Comparison of ENCODE assay signal across 8 cellular contexts in genomic region chr15:48190932-48191573, GRCh38. TPM values are rescaled to one million over a fixed set of nuclear protein-coding genes. Genes with fewer than 3 reads are reported as not detected.
DNase-seq lines count a peak whose midpoint lies in the region; ATAC-seq, FAIRE-seq and TF ChIP-seq lines count a peak whose summit lies in the region.

No MANE protein-coding gene starts in this region.

- H2AFZ ChIP-seq in endothelial cell of umbilical vein (ENCODE audit: low read depth, low read length) = no peak overlapping the region

- H3K4me3 ChIP-seq in CD4-positive, CD25-positive, alpha-beta regulatory T cell (ENCODE audit: low read depth, low read length) = no peak overlapping the region
- H3K4me3 ChIP-seq in endothelial cell of umbilical vein (replicated peaks in 1 of 3; ENCODE audit: insufficient read depth in 1 of 3, low read depth in 1 of 3, low read length in 3 of 3) (no peak overlapping the region), testis (no peak overlapping the region)

- no peak overlapping the region for H3K4me2 ChIP-seq in endothelial cell of umbilical vein (ENCODE audit: insufficient read depth, low read length)

- dilution Hi-C loops in endothelial cell of umbilical vein (cut with MboI; ENCODE audit: extremely low pct_ligation_motif_present, low sequenced_read_pairs) = no loop called here

- H3K4me1 Mint-ChIP-seq in CD4-positive, CD25-positive, alpha-beta regulatory T cell = peaks cover 0 to 4% (median 1%) of the 10 kb centered on the region in 4 donors
- peaks cover 3% of the 10 kb centered on the region for H3K4me1 Mint-ChIP-seq in activated CD4-positive, alpha-beta T cell treated with anti-CD3 and anti-CD28 coated beads, Interleukin-2, amount 10 ng/mL, durations not matched to agents 7 days and 5 days

- no TSS peak for BruUV-seq in endothelial cell of umbilical vein (replicated peaks; lab: Mats Ljungman, UMichigan)

- intact Hi-C loops in endothelial cell of umbilical vein (cut with micrococcal nuclease) (no loop called here), testis (cut with DNase I; ENCODE audit: low total_unique reads) (no loop called here)

- peaks cover 28% of the 10 kb centered on the region for H3K27me3 Mint-ChIP-seq in CD4-positive, CD25-positive, alpha-beta regulatory T cell
- H3K27me3 Mint-ChIP-seq in activated CD4-positive, alpha-beta T cell treated with anti-CD3 and anti-CD28 coated beads, Interleukin-2, amount 10 ng/mL, durations not matched to agents 7 days and 5 days = peaks cover 34% of the 10 kb centered on the region

- ATAC-seq in CD4-positive, CD25-positive, alpha-beta regulatory T cell (ENCODE audit: low read depth in 2 of 2) = no peak
- no peak for ATAC-seq in GM19035 (IDR thresholded peaks at IDR 0.05; ENCODE audit: unreplicated experiment)

- peaks cover 0 to 7% (median 3%) of the 10 kb centered on the region in 7 donors for H3K9me3 Mint-ChIP-seq in CD4-positive, CD25-positive, alpha-beta regulatory T cell
- no peaks in the 10 kb centered on the region for H3K9me3 Mint-ChIP-seq in activated CD4-positive, alpha-beta T cell treated with anti-CD3 and anti-CD28 coated beads, Interleukin-2, amount 10 ng/mL, durations not matched to agents 7 days and 5 days

- no peak overlapping the region for H3K4me3 Mint-ChIP-seq in CD4-positive, CD25-positive, alpha-beta regulatory T cell
- no peak overlapping the region for H3K4me3 Mint-ChIP-seq in activated CD4-positive, alpha-beta T cell treated with anti-CD3 and anti-CD28 coated beads, Interleukin-2, amount 10 ng/mL, durations not matched to agents 7 days and 5 days

- 2 to 4% methylated on average over 15 of the region's 15 CpGs for WGBS in testis, 2 donors

- FAIRE-seq in HTR-8/SVneo (lab: Jason Lieb, UNC) (peak; percentile 42), endothelial cell of umbilical vein (lab: Jason Lieb, UNC) (peak; percentile 86)

- H3K4me1 ChIP-seq in CD4-positive, CD25-positive, alpha-beta regulatory T cell (ENCODE audit: control insufficient read depth, insufficient read depth, low read length, poor library complexity, severe bottlenecking) = no peaks in the 10 kb centered on the region
- H3K4me1 ChIP-seq in endothelial cell of umbilical vein (ENCODE audit: control insufficient read depth, extremely low read depth, insufficient read depth, low read length) (no peaks in the 10 kb centered on the region), testis (no peaks in the 10 kb centered on the region)

- CTCF ChIA-PET in activated CD4-positive, alpha-beta T cell treated with anti-CD3 and anti-CD28 coated beads, Interleukin-2, amount 10 ng/mL, durations not matched to agents 7 days and 5 days (lab: Charles Lee) = no interaction called here
- CTCF ChIA-PET in endothelial cell of umbilical vein (lab: Charles Lee) = no interaction called here

- no peak for TF ChIP-seq POLR2A in endothelial cell of umbilical vein (IDR thresholded peaks at IDR 0.05; ENCODE audit: low read depth, low read length)
- no peak for TF ChIP-seq POLR2A in testis (IDR thresholded peaks at IDR 0.05)

- DNase-seq in CD4-positive, CD25-positive, alpha-beta regulatory T cell = peak in 2 of 3 donors; percentile 6 to 24
- DNase-seq in HTR-8/SVneo (ENCODE audit: insufficient read length, low spot score) (peak; percentile 41), endothelial cell of umbilical vein (ENCODE audit: low read depth, low spot score) (peak; percentile 65), middle frontal gyrus (ENCODE audit: extremely low spot score, low spot score) (peak; percentile 46), testis (peak; percentile 78)
- DNase-seq in activated CD4-positive, alpha-beta T cell treated with anti-CD3 and anti-CD28 coated beads, Interleukin-2, amount 10 ng/mL, durations not matched to agents 7 days and 5 days = peak; percentile 70
- no peak for DNase-seq in NK-92 treated with Interleukin-12 subunit alpha and Interleukin-12 subunit beta, amount 100 ng/mL, for 24 hours (lab: John Stamatoyannopoulos, UW)

- H3K9me3 ChIP-seq in CD4-positive, CD25-positive, alpha-beta regulatory T cell (ENCODE audit: control insufficient read depth in 2 of 2, low read length in 2 of 2) = no peaks in the 10 kb centered on the region
- no peaks in the 10 kb centered on the region for H3K9me3 ChIP-seq in endothelial cell of umbilical vein (replicated peaks; ENCODE audit: control insufficient read depth, insufficient read depth, low read length)
- no peaks in the 10 kb centered on the region for H3K9me3 ChIP-seq in testis

- no peaks in the 10 kb centered on the region for H3K9me1 ChIP-seq in endothelial cell of umbilical vein (replicated peaks; ENCODE audit: control insufficient read depth, extremely low read depth, insufficient read depth, low read length)

- H3K27ac ChIP-seq in CD4-positive, CD25-positive, alpha-beta regulatory T cell (ENCODE audit: insufficient read depth, low read length, poor library complexity, severe bottlenecking) = no peak overlapping the region
- no peak overlapping the region for H3K27ac ChIP-seq in endothelial cell of umbilical vein (ENCODE audit: insufficient read depth, low read depth, low read length)
- no peak overlapping the region for H3K27ac ChIP-seq in testis

- no peaks in the 10 kb centered on the region for H4K20me1 ChIP-seq in endothelial cell of umbilical vein (replicated peaks; ENCODE audit: control insufficient read depth, extremely low read depth, insufficient read depth, low read length)

- POLR2A ChIA-PET in activated CD4-positive, alpha-beta T cell treated with anti-CD3 and anti-CD28 coated beads, Interleukin-2, amount 10 ng/mL, durations not matched to agents 7 days and 5 days (lab: Charles Lee) = no interaction called here
- POLR2A ChIA-PET in endothelial cell of umbilical vein (lab: Charles Lee) = no interaction called here

- no peaks in the 10 kb centered on the region for H3K36me3 Mint-ChIP-seq in CD4-positive, CD25-positive, alpha-beta regulatory T cell
- H3K36me3 Mint-ChIP-seq in activated CD4-positive, alpha-beta T cell treated with anti-CD3 and anti-CD28 coated beads, Interleukin-2, amount 10 ng/mL, durations not matched to agents 7 days and 5 days (ENCODE audit: low read depth) = no peaks in the 10 kb centered on the region

- TF ChIP-seq CTCF in endothelial cell of umbilical vein (IDR thresholded peaks at IDR 0.05; ENCODE audit: extremely low read depth in 1 of 2, insufficient read depth in 1 of 2, low read depth in 1 of 2, low read length in 2 of 2) (no peak), testis (IDR thresholded peaks at IDR 0.05) (no peak)

- no peaks in the 10 kb centered on the region for H3K79me2 ChIP-seq in endothelial cell of umbilical vein (ENCODE audit: control insufficient read depth, insufficient read depth, low read length)

- peaks cover 2% of the 10 kb centered on the region for H3K27me3 ChIP-seq in CD4-positive, CD25-positive, alpha-beta regulatory T cell (ENCODE audit: control insufficient read depth, insufficient read depth, low read length)
- H3K27me3 ChIP-seq in endothelial cell of umbilical vein (ENCODE audit: control insufficient read depth in 2 of 2, insufficient read depth in 2 of 2, low read length in 2 of 2) (peaks cover 10 to 44% of the 10 kb centered on the region in 2 experiments), testis (no peaks in the 10 kb centered on the region)

- no peak overlapping the region for H3K9ac ChIP-seq in endothelial cell of umbilical vein (replicated peaks; ENCODE audit: extremely low read depth, insufficient read depth, low read length)

- no peak overlapping the region for H3K27ac Mint-ChIP-seq in CD4-positive, CD25-positive, alpha-beta regulatory T cell
- peak overlapping the region; percentile 15 for H3K27ac Mint-ChIP-seq in activated CD4-positive, alpha-beta T cell treated with anti-CD3 and anti-CD28 coated beads, Interleukin-2, amount 10 ng/mL, durations not matched to agents 7 days and 5 days

- no peaks in the 10 kb centered on the region for H3K36me3 ChIP-seq in CD4-positive, CD25-positive, alpha-beta regulatory T cell (ENCODE audit: control insufficient read depth, insufficient read depth, low read length)
- H3K36me3 ChIP-seq in endothelial cell of umbilical vein (ENCODE audit: control insufficient read depth in 2 of 2, extremely low read depth in 1 of 2, insufficient read depth in 2 of 2, low read length in 2 of 2) = no peaks in the 10 kb centered on the region
- no peaks in the 10 kb centered on the region for H3K36me3 ChIP-seq in testis (ENCODE audit: low read depth, missing control alignments)

RNA-seq across cellular contexts. Expression of gene CTXN2, which starts 0.4 kb away (rescaled TPM):
- not detected for total RNA-seq in CD4-positive, CD25-positive, alpha-beta regulatory T cell
- not detected for polyA plus RNA-seq in CD4-positive, CD25-positive, alpha-beta regulatory T cell
- total RNA-seq in activated CD4-positive, alpha-beta T cell treated with anti-CD3 and anti-CD28 coated beads, Interleukin-2, amount 10 ng/mL, durations not matched to agents 7 days and 5 days = not detected
- total RNA-seq in endothelial cell of umbilical vein (0.14 TPM in 1 of 2 replicates, not detected in the other), testis (1 to 10 TPM in 1 of 2 donors, under 1 TPM in 1; 0.25 to 1.0 TPM)
- polyA plus RNA-seq in endothelial cell of umbilical vein (0.01 TPM in 1 of 2 replicates, not detected in the other), testis (ENCODE audit: insufficient read depth, low read depth, low replicate concordance) (1.6 TPM)
- polyA plus RNA-seq in endothelial cell of umbilical vein (2011; cell fraction: cytosol; rRNA removed) = not detected in 2 replicates
- polyA plus RNA-seq in endothelial cell of umbilical vein (2011; cell fraction: nucleus; rRNA removed) = not detected in 2 replicates
- not detected in 2 replicates for polyA plus RNA-seq in endothelial cell of umbilical vein (2012)
- polyA minus RNA-seq in endothelial cell of umbilical vein = not detected in 2 replicates
- polyA minus RNA-seq in endothelial cell of umbilical vein (2011; cell fraction: cytosol; rRNA and poly(A)+ RNA removed) = not detected
- polyA minus RNA-seq in endothelial cell of umbilical vein (2011; cell fraction: nucleus; rRNA and poly(A)+ RNA removed) = not detected in 2 replicates

RNA-seq across cellular contexts. Expression of gene MYEF2, which starts 13.0 kb away (rescaled TPM):
- 19.0 TPM for total RNA-seq in CD4-positive, CD25-positive, alpha-beta regulatory T cell
- 1 to 10 TPM; 1.5 to 2.8 (median 2.1) TPM for polyA plus RNA-seq in CD4-positive, CD25-positive, alpha-beta regulatory T cell
- total RNA-seq in activated CD4-positive, alpha-beta T cell treated with anti-CD3 and anti-CD28 coated beads, Interleukin-2, amount 10 ng/mL, durations not matched to agents 7 days and 5 days = 10 to 100 TPM; 23.3 to 25.2 TPM
- total RNA-seq in endothelial cell of umbilical vein (54.8 and 62.5 TPM in 2 replicates), testis (10 to 100 TPM; 69.9 to 93.8 TPM)
- polyA plus RNA-seq in endothelial cell of umbilical vein (9.4 and 11.6 TPM in 2 replicates), testis (ENCODE audit: insufficient read depth, low read depth, low replicate concordance) (69.3 TPM)
- 9.0 and 10.3 TPM in 2 replicates for polyA plus RNA-seq in endothelial cell of umbilical vein (2011; cell fraction: cytosol; rRNA removed)
- polyA plus RNA-seq in endothelial cell of umbilical vein (2011; cell fraction: nucleus; rRNA removed) = 95.8 and 116 TPM in 2 replicates
- polyA plus RNA-seq in endothelial cell of umbilical vein (2012) = 34.8 and 37.2 TPM in 2 replicates
- polyA minus RNA-seq in endothelial cell of umbilical vein = 41.1 and 61.7 TPM in 2 replicates
- polyA minus RNA-seq in endothelial cell of umbilical vein (2011; cell fraction: cytosol; rRNA and poly(A)+ RNA removed) = not detected
- 73.0 and 96.0 TPM in 2 replicates for polyA minus RNA-seq in endothelial cell of umbilical vein (2011; cell fraction: nucleus; rRNA and poly(A)+ RNA removed)

RNA-seq across cellular contexts. Expression of gene SLC12A1, which starts 15.0 kb away (rescaled TPM):
- not detected for total RNA-seq in CD4-positive, CD25-positive, alpha-beta regulatory T cell
- polyA plus RNA-seq in CD4-positive, CD25-positive, alpha-beta regulatory T cell = not detected
- not detected for total RNA-seq in activated CD4-positive, alpha-beta T cell treated with anti-CD3 and anti-CD28 coated beads, Interleukin-2, amount 10 ng/mL, durations not matched to agents 7 days and 5 days
- total RNA-seq in endothelial cell of umbilical vein (not detected in 2 replicates), testis (under 1 TPM; 0.55 to 0.62 TPM)
- polyA plus RNA-seq in endothelial cell of umbilical vein (not detected in 2 replicates), testis (ENCODE audit: insufficient read depth, low read depth, low replicate concordance) (1.2 TPM)
- polyA plus RNA-seq in endothelial cell of umbilical vein (2011; cell fraction: cytosol; rRNA removed) = not detected in 2 replicates
- polyA plus RNA-seq in endothelial cell of umbilical vein (2011; cell fraction: nucleus; rRNA removed) = not detected in 2 replicates
- not detected in 2 replicates for polyA plus RNA-seq in endothelial cell of umbilical vein (2012)
- polyA minus RNA-seq in endothelial cell of umbilical vein = not detected in 2 replicates
- not detected for polyA minus RNA-seq in endothelial cell of umbilical vein (2011; cell fraction: cytosol; rRNA and poly(A)+ RNA removed)
- not detected in 2 replicates for polyA minus RNA-seq in endothelial cell of umbilical vein (2011; cell fraction: nucleus; rRNA and poly(A)+ RNA removed)
